Comparison of ENCODE assay signal across 8 cellular contexts in the genomic region with DNA sequence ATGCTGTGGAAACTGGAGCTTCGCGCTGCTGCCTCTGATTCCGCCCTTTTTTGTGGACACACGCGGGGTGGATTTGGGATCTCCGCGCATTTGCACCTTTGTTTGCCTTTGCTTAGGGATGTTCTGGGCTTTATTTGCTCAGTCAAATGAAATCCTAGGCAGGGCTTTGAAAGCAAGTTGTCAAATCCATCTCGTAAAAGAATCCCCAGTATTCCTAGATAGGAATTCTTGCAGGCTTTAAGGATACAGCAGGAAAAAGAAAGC. TPM values are rescaled to one million over a fixed set of nuclear protein-coding genes. Genes with fewer than 3 reads are reported as not detected.
DNase-seq lines count a peak whose midpoint lies in the region; ATAC-seq and TF ChIP-seq lines count a peak whose summit lies in the region.

No MANE protein-coding gene starts in this region.

- no peaks in the 10 kb centered on the region for H3K27me3 ChIP-seq in CD8-positive, alpha-beta T cell (ENCODE audit: insufficient read depth, low read length)
- H3K27me3 ChIP-seq in OCI-LY1 (ENCODE audit: insufficient read depth, low read length) (no peaks in the 10 kb centered on the region), osteoblast (ENCODE audit: insufficient read depth, low read length) (no peaks in the 10 kb centered on the region)

- peak overlapping the region; percentile 96 for H3K4me3 Mint-ChIP-seq in CD8-positive, alpha-beta T cell
- H3K4me3 Mint-ChIP-seq in endothelial cell (ENCODE audit: unreplicated experiment): peak overlapping the region; percentile 90

- in situ Hi-C loops in G401 (cut with HindIII; ENCODE audit: low sequenced_read_pairs): no loop called here

- H3K4me2 ChIP-seq in OCI-LY1 (ENCODE audit: low read length): peak overlapping the region; percentile 89
- peak overlapping the region; percentile 98 for H3K4me2 ChIP-seq in osteoblast (ENCODE audit: insufficient read depth, low read length)

- H3K27ac ChIP-seq in CD8-positive, alpha-beta T cell (ENCODE audit: low read depth, low read length): peak overlapping the region; percentile 95
- H3K27ac ChIP-seq in OCI-LY1 (ENCODE audit: low read depth, low read length, poor library complexity, severe bottlenecking): no peak overlapping the region
- peak overlapping the region; percentile 99 for H3K27ac ChIP-seq in osteoblast (ENCODE audit: low read depth, low read length)

- peaks cover 46% of the 10 kb centered on the region for H3K4me1 Mint-ChIP-seq in CD8-positive, alpha-beta T cell (ENCODE audit: low read depth)
- peaks cover 23% of the 10 kb centered on the region for H3K4me1 Mint-ChIP-seq in endothelial cell (ENCODE audit: unreplicated experiment)

- CTCF ChIA-PET in CD8-positive, alpha-beta T cell (lab: Charles Lee): interaction anchor here (1.3 to 1.9 kb wide), 4 partner anchors 23 to 554 kb away, joined by 3 to 6 read pairs (median 4); no protein-coding TSS in a partner anchor

- DNase-seq in CD8-positive, alpha-beta T cell: no peak
- DNase-seq in endothelial cell (ENCODE audit: low spot score) (no peak), osteoblast (ENCODE audit: insufficient read length, low spot score, missing footprints) (no peak), NCI-H187 (lab: John Stamatoyannopoulos, UW) (no peak), islet precursor cell (no peak), G401 (ENCODE audit: low spot score) (no peak), GM03348 (ENCODE audit: low spot score) (no peak)

- H3K4me1 ChIP-seq in CD8-positive, alpha-beta T cell (ENCODE audit: insufficient read depth, low read length): peaks cover 31% of the 10 kb centered on the region
- peaks cover 38% of the 10 kb centered on the region for H3K4me1 ChIP-seq in OCI-LY1 (ENCODE audit: insufficient read depth, low read length, severe bottlenecking)
- H3K4me1 ChIP-seq in osteoblast (ENCODE audit: insufficient read depth, low read length): peaks cover 16% of the 10 kb centered on the region

- POLR2A ChIA-PET in CD8-positive, alpha-beta T cell (lab: Charles Lee): interaction anchor here (0.8 to 3.9 kb wide), 9 partner anchors 23 to 1637 kb away, joined by 3 to 38 read pairs (median 4); a partner anchor contains a TSS

- H3K36me3 ChIP-seq in CD8-positive, alpha-beta T cell (ENCODE audit: insufficient read depth, low read length): no peaks in the 10 kb centered on the region
- peaks cover 3% of the 10 kb centered on the region; the same call in 1 of the 2 replicates for H3K36me3 ChIP-seq in OCI-LY1 (ENCODE audit: insufficient read depth, low read length)
- H3K36me3 ChIP-seq in osteoblast (ENCODE audit: insufficient read depth, low read length): peaks cover 5% of the 10 kb centered on the region

- H3K27ac Mint-ChIP-seq in CD8-positive, alpha-beta T cell: peak overlapping the region; percentile 99
- H3K27ac Mint-ChIP-seq in endothelial cell (ENCODE audit: unreplicated experiment): peak overlapping the region; percentile 96

- H3K9me3 Mint-ChIP-seq in CD8-positive, alpha-beta T cell: no peaks in the 10 kb centered on the region
- no peaks in the 10 kb centered on the region for H3K9me3 Mint-ChIP-seq in endothelial cell (ENCODE audit: unreplicated experiment)

- H4K20me1 ChIP-seq in OCI-LY1 (ENCODE audit: insufficient read depth, low read length) (no peaks in the 10 kb centered on the region), osteoblast (ENCODE audit: insufficient read depth, low read length) (peaks cover 8% of the 10 kb centered on the region)

- H2AFZ ChIP-seq in OCI-LY1 (ENCODE audit: low read length) (peak overlapping the region; percentile 46), osteoblast (ENCODE audit: low read length) (peak overlapping the region; percentile 98)

- no peak for ATAC-seq in CD8-positive, alpha-beta T cell

- H3K9me2 ChIP-seq in OCI-LY1 (ENCODE audit: low read depth, low read length): no peaks in the 10 kb centered on the region

- TF ChIP-seq CTCF in CD8-positive, alpha-beta T cell (IDR thresholded peaks at IDR 0.05): no peak
- TF ChIP-seq CTCF in OCI-LY1 (IDR thresholded peaks at IDR 0.05; ENCODE audit: low read length) (no peak), endothelial cell (IDR thresholded peaks at IDR 0.05; ENCODE audit: unreplicated experiment) (no peak), osteoblast (IDR thresholded peaks at IDR 0.05; ENCODE audit: extremely low read depth, low read depth, low read length) (no peak)

- no peaks in the 10 kb centered on the region for H3K27me3 Mint-ChIP-seq in CD8-positive, alpha-beta T cell (ENCODE audit: low read depth)
- H3K27me3 Mint-ChIP-seq in endothelial cell (ENCODE audit: unreplicated experiment): no peaks in the 10 kb centered on the region

- no peaks in the 10 kb centered on the region for H3F3A ChIP-seq in OCI-LY1 (ENCODE audit: insufficient read depth, low read length)

- H3K79me2 ChIP-seq in OCI-LY1 (ENCODE audit: insufficient read depth, low read length) (no peaks in the 10 kb centered on the region), osteoblast (ENCODE audit: insufficient read depth, low read length) (peaks cover 71% of the 10 kb centered on the region)

- no peaks in the 10 kb centered on the region for H3K9me3 ChIP-seq in CD8-positive, alpha-beta T cell (ENCODE audit: low read length)
- H3K9me3 ChIP-seq in OCI-LY1 (ENCODE audit: low read length) (no peaks in the 10 kb centered on the region), osteoblast (ENCODE audit: low read depth, low read length) (no peaks in the 10 kb centered on the region)

- H3K9ac ChIP-seq in OCI-LY1 (ENCODE audit: low read length): peak overlapping the region; percentile 92

- H3K4me3 ChIP-seq in CD8-positive, alpha-beta T cell (ENCODE audit: low read depth, low read length): peak overlapping the region; percentile 74
- H3K4me3 ChIP-seq in OCI-LY1 (ENCODE audit: low read depth, low read length, poor library complexity, severe bottlenecking) (peak overlapping the region; percentile 88), osteoblast (ENCODE audit: insufficient read depth, low read length) (peak overlapping the region; percentile 89)

- peaks cover 19% of the 10 kb centered on the region for H3K36me3 Mint-ChIP-seq in CD8-positive, alpha-beta T cell
- peaks cover 3% of the 10 kb centered on the region for H3K36me3 Mint-ChIP-seq in endothelial cell (ENCODE audit: low read depth, unreplicated experiment)

- intact Hi-C loops in CD8-positive, alpha-beta T cell (cut with DNase I, micrococcal nuclease): loop anchor here (1.0 to 10.0 kb wide), 23 partner anchors 86 to 1782 kb away; a partner anchor contains a TSS

RNA-seq across cellular contexts. Expression of a gene that starts 0.4 kb away (rescaled TPM):
- total RNA-seq in CD8-positive, alpha-beta T cell: 1 to 10 TPM; 2.9 to 3.7 TPM
- total RNA-seq in endothelial cell (ENCODE audit: unreplicated experiment) (11.0 TPM), osteoblast (17.7 and 23.6 TPM in 2 replicates)
- 31.6 and 43.4 TPM in 2 replicates for total RNA-seq in G401 (2014; rRNA removed; shearing (Covaris generic))

RNA-seq across cellular contexts. Expression of a gene that starts 1.1 kb away (rescaled TPM):
- 10 to 100 TPM; 53.5 to 56.4 TPM for total RNA-seq in CD8-positive, alpha-beta T cell
- total RNA-seq in endothelial cell (ENCODE audit: unreplicated experiment) (23.6 TPM), osteoblast (26.1 and 30.4 TPM in 2 replicates)
- total RNA-seq in G401 (2014; rRNA removed; shearing (Covaris generic)): 25.0 and 36.0 TPM in 2 replicates
